In the genomic region with DNA sequence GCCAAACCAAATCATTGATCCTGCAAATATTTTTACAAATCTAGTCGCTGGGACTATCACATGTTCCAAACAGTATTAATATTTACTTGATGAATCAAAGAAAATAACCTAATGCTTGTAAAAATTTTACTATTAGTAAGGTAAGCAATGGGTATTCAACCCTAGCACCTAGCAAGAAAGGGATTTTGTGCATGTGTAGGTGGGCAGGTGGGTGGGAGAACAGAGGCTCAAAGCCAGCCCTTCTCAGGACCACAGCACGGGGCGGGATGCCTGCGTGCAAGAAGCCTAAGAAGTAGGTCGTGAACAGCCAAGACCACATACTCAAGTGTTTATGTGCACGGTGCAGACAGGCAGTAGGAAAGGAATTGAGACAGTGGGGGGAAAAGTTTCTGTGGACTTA, we compare ENCODE assay signal across 23 cellular contexts. TPM values are rescaled to one million over a fixed set of nuclear protein-coding genes. Genes with fewer than 3 reads are reported as not detected.
DNase-seq lines count a peak whose midpoint lies in the region; ATAC-seq, FAIRE-seq and TF ChIP-seq lines count a peak whose summit lies in the region.
"Had no signal": no experiment of that assay in that cellular context is flagged by ENCODE, and none has a peak within 500 bp of the region (broad histone marks: within the 10 kb centered on the region; RNA-seq: fewer than 3 reads in every experiment).

No MANE protein-coding gene starts in this region.

- H3K27ac ChIP-seq in VCaP (peak overlapping the region; percentile 23; the same call in 1 of the 2 replicates), H1 (ENCODE audit: low read depth, low read length) (no peak overlapping the region)
- H3K27ac ChIP-seq: 22Rv1; A549; BLaER1 treated with 17β-estradiol and CSF1 and Interleukin-3, amounts not matched to agents 10 nM and 100 nM; C4-2B had no signal

- no peak overlapping the region for H4K91ac ChIP-seq in H1 (replicated peaks; ENCODE audit: insufficient read length, low read length)

- H3K27me3 ChIP-seq in Caco-2 (replicated peaks; ENCODE audit: control insufficient read depth, insufficient read depth, low read length) (no peaks in the 10 kb centered on the region), H1 (replicated peaks in 1 of 4; ENCODE audit: control insufficient read depth in 3 of 4, extremely low read depth in 1 of 4, insufficient read depth in 3 of 4, low read length in 3 of 4) (no peaks in the 10 kb centered on the region)
- H3K27me3 ChIP-seq: BLaER1 treated with 17β-estradiol and CSF1 and Interleukin-3, amounts not matched to agents 10 nM and 100 nM had no signal

- H2AK5ac ChIP-seq in H1 (ENCODE audit: low read depth, low read length), result no peak overlapping the region

- no peak overlapping the region for H2BK120ac ChIP-seq in H1 (replicated peaks; ENCODE audit: low read depth, low read length)

- no peak for FAIRE-seq in H1 (lab: Jason Lieb, UNC)
- FAIRE-seq: A549, D721Med, GM12878, GM12892, GM18507, GM19239 had no signal

- intact Hi-C loops in Caco-2 (cut with micrococcal nuclease; ENCODE audit: unreplicated experiment) (no loop called here), Calu3 (cut with micrococcal nuclease; ENCODE audit: unreplicated experiment) (no loop called here)
- intact Hi-C loops in activated CD8-positive, alpha-beta T cell treated with anti-CD3 and anti-CD28 coated beads for 36 hours (cut with micrococcal nuclease), result no loop called here

- no peaks in the 10 kb centered on the region for H3K79me1 ChIP-seq in H1 (ENCODE audit: low read depth, low read length)

- peaks cover 43% of the 10 kb centered on the region for H3K4me1 Mint-ChIP-seq in Caco-2 (ENCODE audit: low read depth, unreplicated experiment)
- H3K4me1 Mint-ChIP-seq in activated CD8-positive, alpha-beta T cell treated with anti-CD3 and anti-CD28 coated beads for 36 hours (ENCODE audit: low read depth), result peaks cover 9% of the 10 kb centered on the region
- no peaks in the 10 kb centered on the region for H3K4me1 Mint-ChIP-seq in Calu3 (ENCODE audit: low read depth, unreplicated experiment)
- H3K4me1 Mint-ChIP-seq: B cell had no signal

- CTCF ChIA-PET in Caco-2 (lab: Charles Lee), result no interaction called here
- CTCF ChIA-PET in H1 (lab: Charles Lee; ENCODE audit: partially characterized antibody), result interaction anchor here (1.3 kb wide), 2 partner anchors 18 to 34 kb away, joined by 3 read pairs; no protein-coding TSS in a partner anchor
- CTCF ChIA-PET in activated CD8-positive, alpha-beta T cell treated with anti-CD3 and anti-CD28 coated beads for 36 hours (lab: Charles Lee), result no interaction called here
- CTCF ChIA-PET in Calu3 (lab: Charles Lee), result interaction anchor here (0.6 kb wide), 1 partner anchor 11 kb away, joined by 4 read pairs; no protein-coding TSS in a partner anchor

- ATAC-seq in activated CD8-positive, alpha-beta T cell treated with anti-CD3 and anti-CD28 coated beads for 36 hours, result no peak
- ATAC-seq: A549; CD8-positive, alpha-beta T cell; GM12878 had no signal

- H3K27me3 Mint-ChIP-seq in Caco-2 (ENCODE audit: insufficient read depth, unreplicated experiment) (no peaks in the 10 kb centered on the region), Calu3 (ENCODE audit: unreplicated experiment) (no peaks in the 10 kb centered on the region)
- no peaks in the 10 kb centered on the region for H3K27me3 Mint-ChIP-seq in activated CD8-positive, alpha-beta T cell treated with anti-CD3 and anti-CD28 coated beads for 36 hours
- H3K27me3 Mint-ChIP-seq: B cell; CD4-positive, alpha-beta T cell had no signal

- no peak overlapping the region for H2AFZ ChIP-seq in H1 (ENCODE audit: low read length)

- no peak for TF ChIP-seq CTCF in Caco-2 (IDR thresholded peaks at IDR 0.05; ENCODE audit: insufficient read depth in 1 of 2, low read depth in 1 of 2, low read length in 1 of 2, severe bottlenecking in 1 of 2, unreplicated experiment in 1 of 2)
- no peak for TF ChIP-seq CTCF in VCaP (conservative IDR thresholded peaks at IDR 0.05)
- TF ChIP-seq CTCF in H1 (IDR thresholded peaks at IDR 0.05; ENCODE audit: control extremely low read depth in 1 of 3, insufficient read depth in 1 of 3, low read depth in 1 of 3, low read length in 3 of 3), result no peak
- no peak for TF ChIP-seq CTCF in activated CD8-positive, alpha-beta T cell treated with anti-CD3 and anti-CD28 coated beads for 36 hours (IDR thresholded peaks at IDR 0.05)
- no peak for TF ChIP-seq CTCF in Calu3 (IDR thresholded peaks at IDR 0.05; ENCODE audit: unreplicated experiment)

- no peak overlapping the region for H3K4me2 ChIP-seq in H1 (ENCODE audit: insufficient read depth in 1 of 2, low read depth in 2 of 2, low read length in 2 of 2)
- H3K4me2 ChIP-seq: A549; BLaER1 treated with 17β-estradiol and CSF1 and Interleukin-3, amounts not matched to agents 10 nM and 100 nM had no signal

- H2BK20ac ChIP-seq in H1 (ENCODE audit: low read length), result no peak overlapping the region

- no peak overlapping the region for H3K9ac ChIP-seq in H1 (replicated peaks in 1 of 4; ENCODE audit: extremely low read depth in 1 of 4, low read depth in 3 of 4, low read length in 3 of 4)
- H3K9ac ChIP-seq: BLaER1 treated with 17β-estradiol and CSF1 and Interleukin-3, amounts not matched to agents 10 nM and 100 nM had no signal

- no peaks in the 10 kb centered on the region for H3K23me2 ChIP-seq in H1 (ENCODE audit: low read depth, low read length)

- no peak overlapping the region for H3K4me3 Mint-ChIP-seq in Caco-2 (ENCODE audit: unreplicated experiment)
- H3K4me3 Mint-ChIP-seq in activated CD8-positive, alpha-beta T cell treated with anti-CD3 and anti-CD28 coated beads for 36 hours, result no peak overlapping the region
- H3K4me3 Mint-ChIP-seq in Calu3 (ENCODE audit: low read depth, unreplicated experiment), result no peak overlapping the region
- H3K4me3 Mint-ChIP-seq: B cell; CD4-positive, alpha-beta T cell; CD8-positive, alpha-beta T cell had no signal

- no peak overlapping the region for H3K23ac ChIP-seq in H1 (ENCODE audit: insufficient read length)

- no peak for DNase-seq in Caco-2
- DNase-seq in H1 (ENCODE audit: low read depth in 1 of 2, low spot score in 2 of 2), result no peak
- no peak for DNase-seq in activated CD8-positive, alpha-beta T cell treated with anti-CD3 and anti-CD28 coated beads for 36 hours
- no peak for DNase-seq in DMS53 treated with DMSO at 0.1 percent for 48 hours (lab: John Stamatoyannopoulos, UW; ENCODE audit: unreplicated experiment)
- no peak for DNase-seq in Calu3
- DNase-seq: AML-193; CD4-positive, alpha-beta T cell; CD8-positive, alpha-beta T cell; DMS79; DND-41; EL; GDM1 had no signal

- no peak overlapping the region for H3K18ac ChIP-seq in H1 (ENCODE audit: extremely low read depth, low read length)

- TF ChIP-seq POLR2A in H1 (IDR thresholded peaks at IDR 0.05; ENCODE audit: control extremely low read depth in 1 of 2, low read depth in 2 of 2, low read length in 2 of 2), result no peak

- no peak overlapping the region for H3K56ac ChIP-seq in H1 (replicated peaks; ENCODE audit: insufficient read length, low read depth, low read length)

- H3K4me1 ChIP-seq in Caco-2 (peaks cover 30% of the 10 kb centered on the region), H1 (replicated peaks in 1 of 4; ENCODE audit: control insufficient read depth in 3 of 4, insufficient read depth in 4 of 4, low read length in 3 of 4) (peaks cover 0 to 7% (median 1%) of the 10 kb centered on the region in 4 experiments; a peak in 4 of 7 replicates)
- H3K4me1 ChIP-seq: A549; BLaER1 treated with 17β-estradiol and CSF1 and Interleukin-3, amounts not matched to agents 10 nM and 100 nM had no signal

- H4K8ac ChIP-seq in H1 (ENCODE audit: extremely low read depth, insufficient read depth, low read length), result no peak overlapping the region

- H3K36me3 Mint-ChIP-seq in Caco-2 (ENCODE audit: insufficient read depth, unreplicated experiment), result peaks cover 68% of the 10 kb centered on the region
- peaks cover 11% of the 10 kb centered on the region for H3K36me3 Mint-ChIP-seq in activated CD8-positive, alpha-beta T cell treated with anti-CD3 and anti-CD28 coated beads for 36 hours (ENCODE audit: low read depth)
- no peaks in the 10 kb centered on the region for H3K36me3 Mint-ChIP-seq in Calu3 (ENCODE audit: insufficient read depth, unreplicated experiment)

- H2BK15ac ChIP-seq in H1 (ENCODE audit: low read length), result peak overlapping the region; percentile 85; the same call in 1 of the 2 replicates

- no peaks in the 10 kb centered on the region for H4K20me1 ChIP-seq in H1 (replicated peaks in 1 of 2; ENCODE audit: control insufficient read depth in 1 of 2, insufficient read depth in 2 of 2, low read length in 2 of 2)
- H4K20me1 ChIP-seq: BLaER1 treated with 17β-estradiol and CSF1 and Interleukin-3, amounts not matched to agents 10 nM and 100 nM had no signal

- BruUV-seq in Caco-2 (replicated peaks; lab: Mats Ljungman, UMichigan), result no TSS peak
- no TSS peak for BruUV-seq in Calu3 (replicated peaks; lab: Mats Ljungman, UMichigan)

- H3K27ac Mint-ChIP-seq in Caco-2 (ENCODE audit: unreplicated experiment) (peak overlapping the region; percentile 26), Calu3 (ENCODE audit: unreplicated experiment) (no peak overlapping the region)
- no peak overlapping the region for H3K27ac Mint-ChIP-seq in activated CD8-positive, alpha-beta T cell treated with anti-CD3 and anti-CD28 coated beads for 36 hours
- H3K27ac Mint-ChIP-seq: B cell; CD4-positive, alpha-beta T cell; CD8-positive, alpha-beta T cell had no signal

- H3K9me3 Mint-ChIP-seq in Caco-2 (ENCODE audit: unreplicated experiment), result no peaks in the 10 kb centered on the region
- H3K9me3 Mint-ChIP-seq in activated CD8-positive, alpha-beta T cell treated with anti-CD3 and anti-CD28 coated beads for 36 hours, result no peaks in the 10 kb centered on the region
- H3K9me3 Mint-ChIP-seq in Calu3 (ENCODE audit: low read depth, unreplicated experiment), result no peaks in the 10 kb centered on the region
- H3K9me3 Mint-ChIP-seq: CD4-positive, alpha-beta T cell; CD8-positive, alpha-beta T cell had no signal

- H3K9me3 ChIP-seq in Caco-2, result no peaks in the 10 kb centered on the region
- no peaks in the 10 kb centered on the region for H3K9me3 ChIP-seq in H1 (ENCODE audit: insufficient read depth in 2 of 2, low read depth in 1 of 2, low read length in 1 of 2)
- H3K9me3 ChIP-seq: A549; BLaER1 treated with 17β-estradiol and CSF1 and Interleukin-3, amounts not matched to agents 10 nM and 100 nM had no signal

- no peak overlapping the region for H4K5ac ChIP-seq in H1 (ENCODE audit: insufficient read length, low read depth, low read length)

- H3K4me3 ChIP-seq in Caco-2 (ENCODE audit: low read depth, low read length), result no peak overlapping the region
- H3K4me3 ChIP-seq in H1 (ENCODE audit: extremely low read depth in 1 of 4, insufficient read depth in 2 of 4, low read depth in 3 of 4, low read length in 4 of 4), result no peak overlapping the region
- H3K4me3 ChIP-seq: A549; BLaER1 treated with 17β-estradiol and CSF1 and Interleukin-3, amounts not matched to agents 10 nM and 100 nM; GM12878 had no signal

- no peak for TF ChIP-seq RAD21 in H1 (IDR thresholded peaks at IDR 0.05 in 1 of 2, conservative IDR thresholded peaks at IDR 0.05 in 1 of 2; ENCODE audit: low read depth in 2 of 2, low read length in 2 of 2)

- no peak overlapping the region for H3K14ac ChIP-seq in H1 (ENCODE audit: insufficient read length)

- H2BK5ac ChIP-seq in H1 (ENCODE audit: low read depth, low read length), result no peak overlapping the region

- H2BK12ac ChIP-seq in H1 (ENCODE audit: low read depth, low read length), result no peak overlapping the region

- TF ChIP-seq EP300 in H1 (IDR thresholded peaks at IDR 0.05; ENCODE audit: borderline replicate concordance in 1 of 2, low read depth in 2 of 2, low read length in 2 of 2), result no peak

- H3K79me2 ChIP-seq in H1 (ENCODE audit: control insufficient read depth in 1 of 2, insufficient read depth in 2 of 2, low read length in 2 of 2), result no peaks in the 10 kb centered on the region

- POLR2A ChIA-PET in Caco-2 (lab: Charles Lee), result no interaction called here
- POLR2A ChIA-PET in H1 (lab: Charles Lee; ENCODE audit: partially characterized antibody), result no interaction called here
- POLR2A ChIA-PET in activated CD8-positive, alpha-beta T cell treated with anti-CD3 and anti-CD28 coated beads for 36 hours (lab: Charles Lee), result no interaction called here

- H3K36me3 ChIP-seq in Caco-2 (ENCODE audit: control insufficient read depth, insufficient read depth, low read length) (no peaks in the 10 kb centered on the region), H1 (ENCODE audit: control insufficient read depth in 2 of 4, insufficient read depth in 4 of 4, low read length in 3 of 4) (no peaks in the 10 kb centered on the region)
- H3K36me3 ChIP-seq: BLaER1 treated with 17β-estradiol and CSF1 and Interleukin-3, amounts not matched to agents 10 nM and 100 nM had no signal

- 98% methylated on average over 6 of the region's 6 CpGs; no CpG with 5 or more reads in 1 of the 2 experiments for WGBS in H1 (ENCODE audit: extremely low coverage in 1 of 2, insufficient coverage in 1 of 2, insufficient read length in 1 of 2, insufficient replicate concordance in 2 of 2, low coverage in 1 of 2, low lambda C conversion rate in 2 of 2, missing lambda C conversion rate in 1 of 2), 2 experiments

- H3K4ac ChIP-seq in H1 (replicated peaks; ENCODE audit: insufficient read length, low read depth, low read length), result no peak overlapping the region

RNA-seq across cellular contexts. Expression of a gene that starts 26.6 kb away (rescaled TPM):
- 219 and 260 TPM in 2 replicates for total RNA-seq in Caco-2 (2022)
- total RNA-seq in H1 (2021; fragmentation: NEBNext Ultra II Directional; extraction: Animal tissue kit (Norgen Biotek cat#: 25700)), result 31.5 and 35.4 TPM in 2 replicates
- 18.7 and 21.6 TPM in 2 replicates for polyA plus RNA-seq in H1 (2011; rRNA removed)
- polyA plus RNA-seq in H1 (2011; cell fraction: cytosol; rRNA removed), result 24.3 TPM
- 23.9 TPM for polyA plus RNA-seq in H1 (2011; cell fraction: nucleus; rRNA removed)
- 26.9 to 34.3 TPM (median 27.8 TPM) in 4 replicates for polyA plus RNA-seq in H1 (2012, experiment 1 of 2)
- polyA plus RNA-seq in H1 (2012, experiment 2 of 2), result 1.2 TPM
- polyA plus RNA-seq in H1 (2013, experiment 1 of 2), result 14.1 TPM
- 13.7 TPM for polyA plus RNA-seq in H1 (2013, experiment 2 of 2)
- 43.4 and 72.7 TPM in 2 replicates for polyA minus RNA-seq in H1 (2011; rRNA and poly(A)+ RNA removed)
- polyA minus RNA-seq in H1 (2011; cell fraction: cytosol; rRNA and poly(A)+ RNA removed), result 24.7 TPM
- polyA minus RNA-seq in H1 (2011; cell fraction: nucleus; rRNA and poly(A)+ RNA removed), result 64.1 TPM
- total RNA-seq in activated CD8-positive, alpha-beta T cell treated with anti-CD3 and anti-CD28 coated beads for 36 hours, result 10 to 100 TPM; 33.4 to 36.9 TPM
- 21.1 and 26.2 TPM in 2 replicates for total RNA-seq in Calu3 (2022)

Comparison
In these comparisons a context has a peak if more than half of its experiments do, and no peak if none do; other contexts are left out.
1. CTCF ChIA-PET loops: an anchor here in H1 (1.3 kb wide) and Calu3 (0.6 kb wide); none called in Caco-2 and activated CD8-positive, alpha-beta T cell treated with anti-CD3 and anti-CD28 coated beads for 36 hours.